In the genomic region with DNA sequence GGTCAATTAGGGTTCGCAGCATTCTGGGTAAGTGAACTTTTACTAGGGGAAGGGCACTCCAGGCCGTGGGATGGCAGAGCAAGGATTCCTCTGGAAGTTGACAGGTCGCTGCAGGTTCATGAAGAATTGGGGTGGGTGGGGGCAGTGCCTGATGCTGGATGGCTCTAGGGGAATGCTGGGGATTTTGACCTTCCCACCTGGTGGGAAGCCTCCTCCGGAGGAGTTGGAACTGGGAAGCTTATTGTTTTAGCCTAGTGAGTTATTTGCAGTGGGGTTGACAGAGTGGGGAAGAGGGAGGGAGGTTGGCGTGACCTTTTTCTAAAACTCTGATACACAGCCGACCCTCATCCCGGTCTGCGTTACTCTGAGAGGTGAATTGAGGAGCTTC, we compare ENCODE assay signal across 8 cellular contexts. TPM values are rescaled to one million over a fixed set of nuclear protein-coding genes. Genes with fewer than 3 reads are reported as not detected.
DNase-seq lines count a peak whose midpoint lies in the region; ATAC-seq and TF ChIP-seq lines count a peak whose summit lies in the region.

No MANE protein-coding gene starts in this region.

- H3K4me3 ChIP-seq in CD4-positive, alpha-beta memory T cell (ENCODE audit: low read length in 2 of 2): peak overlapping the region in 1 of 2 donors; percentile 27
- H3K4me3 ChIP-seq in fibroblast of villous mesenchyme (ENCODE audit: low read depth, low read length) (peak overlapping the region; percentile 56), trophoblast cell (ENCODE audit: low read depth, low read length) (no peak overlapping the region)

- no peak overlapping the region for H4K8ac ChIP-seq in trophoblast cell (ENCODE audit: low read depth, low read length)

- no peak for TF ChIP-seq CTCF in fibroblast of villous mesenchyme (IDR thresholded peaks at IDR 0.05; ENCODE audit: insufficient read depth, low read depth, low read length)

- peak overlapping the region; percentile 80 to 88 (median 86) for H3K4me3 Mint-ChIP-seq in CD4-positive, alpha-beta memory T cell
- peak overlapping the region; percentile 71 to 76 (median 72) for H3K4me3 Mint-ChIP-seq in T-cell

- H3K36me3 Mint-ChIP-seq in CD4-positive, alpha-beta memory T cell: no peaks in the 10 kb centered on the region
- no peaks in the 10 kb centered on the region for H3K36me3 Mint-ChIP-seq in T-cell

- H2BK12ac ChIP-seq in trophoblast cell (ENCODE audit: low read length): no peak overlapping the region

- ATAC-seq in T-cell (replicated peaks in 1 of 4): no peak

- H3K79me1 ChIP-seq in trophoblast cell (ENCODE audit: low read length): no peaks in the 10 kb centered on the region

- H3K18ac ChIP-seq in trophoblast cell (ENCODE audit: low read length): no peak overlapping the region

- H3K14ac ChIP-seq in trophoblast cell (ENCODE audit: low read length): no peak overlapping the region

- no peak for DNase-seq in CD4-positive, alpha-beta memory T cell
- no peak for DNase-seq in T-cell
- no peak for DNase-seq in fibroblast of villous mesenchyme (ENCODE audit: low read depth)
- no peak for DNase-seq in trophoblast cell
- no peak for DNase-seq in DMS 273 treated with DMSO at 0.1 percent for 48 hours (lab: John Stamatoyannopoulos, UW)
- DNase-seq in SKM-1 (lab: John Stamatoyannopoulos, UW; ENCODE audit: unreplicated experiment): no peak
- no peak for DNase-seq in NCI-H146 (lab: John Stamatoyannopoulos, UW)
- no peak for DNase-seq in NOMO-1 (lab: John Stamatoyannopoulos, UW; ENCODE audit: unreplicated experiment in 2 of 2)

- no peaks in the 10 kb centered on the region for H3K27me3 ChIP-seq in CD4-positive, alpha-beta memory T cell (ENCODE audit: insufficient read depth, low read length)
- H3K27me3 ChIP-seq in trophoblast cell (ENCODE audit: insufficient read depth, low read length): no peaks in the 10 kb centered on the region

- H2BK120ac ChIP-seq in trophoblast cell (ENCODE audit: insufficient read depth, low read length, poor library complexity): no peak overlapping the region

- H3K4me2 ChIP-seq in trophoblast cell (ENCODE audit: low read length): peak overlapping the region; percentile 79

- intact Hi-C loops in CD4-positive, alpha-beta memory T cell (cut with micrococcal nuclease): no loop called here

- no peaks in the 10 kb centered on the region for H3K36me3 ChIP-seq in CD4-positive, alpha-beta memory T cell (ENCODE audit: insufficient read depth, low read length)
- H3K36me3 ChIP-seq in trophoblast cell (ENCODE audit: control insufficient read depth in 1 of 2, insufficient read depth in 2 of 2, low read length in 2 of 2): no peaks in the 10 kb centered on the region

- H3K27me3 Mint-ChIP-seq in CD4-positive, alpha-beta memory T cell: peaks cover 13 to 39% of the 10 kb centered on the region in 2 donors
- H3K27me3 Mint-ChIP-seq in T-cell: peaks cover 23 to 46% of the 10 kb centered on the region in 2 donors

- peak overlapping the region in 5 of 7 donors; percentile 4 to 83 (median 50) for H3K27ac Mint-ChIP-seq in CD4-positive, alpha-beta memory T cell
- H3K27ac Mint-ChIP-seq in T-cell: no peak overlapping the region

- peaks cover 6% of the 10 kb centered on the region for H3K4me1 ChIP-seq in CD4-positive, alpha-beta memory T cell (ENCODE audit: insufficient read depth, low read length)
- peaks cover 3 to 6% of the 10 kb centered on the region in 2 experiments for H3K4me1 ChIP-seq in trophoblast cell (ENCODE audit: control insufficient read depth in 1 of 2, insufficient read depth in 2 of 2, low read length in 2 of 2)

- H2BK5ac ChIP-seq in trophoblast cell (ENCODE audit: low read depth, low read length, poor library complexity): no peak overlapping the region

- no peak overlapping the region for H3K4ac ChIP-seq in trophoblast cell (ENCODE audit: low read depth, low read length)

- no peak overlapping the region for H3K27ac ChIP-seq in CD4-positive, alpha-beta memory T cell (ENCODE audit: low read depth, low read length)
- H3K27ac ChIP-seq in trophoblast cell (ENCODE audit: low read depth, low read length): no peak overlapping the region

- no peak overlapping the region for H4K12ac ChIP-seq in trophoblast cell (ENCODE audit: low read depth, low read length)

- H4K91ac ChIP-seq in trophoblast cell (ENCODE audit: low read depth, low read length): no peak overlapping the region

- H2AFZ ChIP-seq in trophoblast cell (ENCODE audit: insufficient read depth, low read length, poor library complexity): peak overlapping the region; percentile 28

- peaks cover 1% of the 10 kb centered on the region for H3K79me2 ChIP-seq in trophoblast cell (ENCODE audit: control insufficient read depth, insufficient read depth, low read length, poor library complexity)

- no peak overlapping the region for H3K23ac ChIP-seq in trophoblast cell (ENCODE audit: low read length)

- H3K9ac ChIP-seq in trophoblast cell (ENCODE audit: low read length): no peak overlapping the region

- WGBS in trophoblast cell (ENCODE audit: extremely low coverage, insufficient coverage, insufficient read length): no CpG with 5 or more reads among the region's 8 CpGs

- POLR2A ChIA-PET in CD4-positive, alpha-beta memory T cell (lab: Charles Lee; ENCODE audit: partially characterized antibody): interaction anchor here (1.5 kb wide), 1 partner anchor 85 kb away, joined by 5 read pairs; no protein-coding TSS in a partner anchor
- POLR2A ChIA-PET in T-cell (lab: Charles Lee): interaction anchor here in 1 of 2 donors (0.6 kb wide), 1 partner anchor 31 kb away, joined by 3 read pairs; the partner anchor contains the start of gene NKIRAS2

- peaks cover 0 to 2% (median 0%) of the 10 kb centered on the region in 8 donors for H3K9me3 Mint-ChIP-seq in CD4-positive, alpha-beta memory T cell
- H3K9me3 Mint-ChIP-seq in T-cell: no peaks in the 10 kb centered on the region

- CTCF ChIA-PET in CD4-positive, alpha-beta memory T cell (lab: Charles Lee; ENCODE audit: partially characterized antibody): interaction anchor here (1.0 to 1.3 kb wide), 4 partner anchors 14 to 88 kb away, joined by 3 to 6 read pairs (median 5); no protein-coding TSS in a partner anchor
- CTCF ChIA-PET in T-cell (lab: Charles Lee): interaction anchor here in 1 of 2 donors (0.7 kb wide), 1 partner anchor 30 kb away, joined by 4 read pairs; no protein-coding TSS in a partner anchor

- H3K9me3 ChIP-seq in CD4-positive, alpha-beta memory T cell (ENCODE audit: control insufficient read depth in 1 of 2, low read length in 2 of 2): no peaks in the 10 kb centered on the region
- H3K9me3 ChIP-seq in trophoblast cell (ENCODE audit: insufficient read depth, low read depth, low read length): no peaks in the 10 kb centered on the region

- H3K4me1 Mint-ChIP-seq in CD4-positive, alpha-beta memory T cell: peaks cover 5 to 10% (median 7%) of the 10 kb centered on the region in 4 donors
- H3K4me1 Mint-ChIP-seq in T-cell: peaks cover 6 to 15% (median 9%) of the 10 kb centered on the region in 3 donors

- no peak overlapping the region for H2AK5ac ChIP-seq in trophoblast cell (ENCODE audit: low read length)

RNA-seq across cellular contexts. Expression of gene C17orf113, which starts 0.6 kb away (rescaled TPM):
- total RNA-seq in CD4-positive, alpha-beta memory T cell: under 1 TPM; 0.76 to 0.97 TPM
- under 1 TPM; 0.39 to 0.53 TPM for polyA plus RNA-seq in CD4-positive, alpha-beta memory T cell
- total RNA-seq in T-cell (1 to 10 TPM in 1 of 5 donors, under 1 TPM in 4; 0.35 to 1.1 (median 0.89) TPM), fibroblast of villous mesenchyme (under 0.01 and 0.32 TPM in 2 replicates)
- 0.34 and 0.37 TPM in 2 replicates for polyA plus RNA-seq in trophoblast cell (2013)

RNA-seq across cellular contexts. Expression of gene NKIRAS2, which starts 31.1 kb away (rescaled TPM):
- total RNA-seq in CD4-positive, alpha-beta memory T cell: 10 to 100 TPM; 19.7 TPM
- 10 to 100 TPM; 22.0 to 28.8 TPM for polyA plus RNA-seq in CD4-positive, alpha-beta memory T cell
- total RNA-seq in T-cell (10 to 100 TPM; 11.0 to 19.6 (median 18.4) TPM), fibroblast of villous mesenchyme (34.5 and 35.8 TPM in 2 replicates)
- 51.0 and 51.4 TPM in 2 replicates for polyA plus RNA-seq in trophoblast cell (2013)

RNA-seq across cellular contexts. Expression of gene DNAJC7, which starts 33.8 kb away (rescaled TPM):
- total RNA-seq in CD4-positive, alpha-beta memory T cell: 100 to 1,000 TPM; 106 to 112 TPM
- 10 to 100 TPM; 45.2 to 67.2 TPM for polyA plus RNA-seq in CD4-positive, alpha-beta memory T cell
- 100 to 1,000 TPM; 107 to 129 (median 112) TPM for total RNA-seq in T-cell
- 63.8 and 80.7 TPM in 2 replicates for total RNA-seq in fibroblast of villous mesenchyme
- polyA plus RNA-seq in trophoblast cell (2013): 73.2 and 73.8 TPM in 2 replicates

RNA-seq across cellular contexts. Expression of gene ZNF385C, which starts 47.3 kb away (rescaled TPM):
- under 1 TPM in 1 of 2 experiments, not detected in 1; 0.36 TPM for total RNA-seq in CD4-positive, alpha-beta memory T cell
- polyA plus RNA-seq in CD4-positive, alpha-beta memory T cell: not detected
- total RNA-seq in T-cell: 1 to 10 TPM in 1 of 5 donors, under 1 TPM in 4; 0.16 to 1.0 (median 0.46) TPM
- not detected in 2 replicates for total RNA-seq in fibroblast of villous mesenchyme
- 0.26 and 0.36 TPM in 2 replicates for polyA plus RNA-seq in trophoblast cell (2013)

Comparison
In these comparisons a context has a peak if more than half of its experiments do, and no peak if none do; other contexts are left out.
1. H3K27ac Mint-ChIP-seq: peak in CD4-positive, alpha-beta memory T cell (5 of 7); none in T-cell (0 of 2).